ENCODE assay signal across 8 cellular contexts in genomic region chr7:108455833-108456677, GRCh38. TPM values are rescaled to one million over a fixed set of nuclear protein-coding genes. Genes with fewer than 3 reads are reported as not detected.
DNase-seq lines count a peak whose midpoint lies in the region; ATAC-seq and TF ChIP-seq lines count a peak whose summit lies in the region.

Gene NRCAM, minus strand, starts transcription at chr7:108456436. Its CDS starts 216,372 bp downstream, at chr7:108240064.

- no peaks in the 10 kb centered on the region for H3K36me3 Mint-ChIP-seq in activated naive CD8-positive, alpha-beta T cell
- peaks cover 5% of the 10 kb centered on the region for H3K36me3 Mint-ChIP-seq in glutamatergic neuron (ENCODE audit: unreplicated experiment)
- no peaks in the 10 kb centered on the region for H3K36me3 Mint-ChIP-seq in osteocyte (ENCODE audit: unreplicated experiment)

- peak within 1 kb of the TSS; percentile 84 for H3K4me3 Mint-ChIP-seq in activated naive CD8-positive, alpha-beta T cell
- peak within 1 kb of the TSS; percentile 87 for H3K4me3 Mint-ChIP-seq in glutamatergic neuron (ENCODE audit: unreplicated experiment)
- peak within 1 kb of the TSS; percentile 84 for H3K4me3 Mint-ChIP-seq in osteocyte (ENCODE audit: unreplicated experiment)

- H3K27ac Mint-ChIP-seq in activated naive CD8-positive, alpha-beta T cell = no peak within 1 kb of the TSS
- H3K27ac Mint-ChIP-seq in glutamatergic neuron (ENCODE audit: unreplicated experiment) = peak within 1 kb of the TSS; percentile 64
- H3K27ac Mint-ChIP-seq in osteocyte (ENCODE audit: unreplicated experiment) = peak within 1 kb of the TSS; percentile 59

- ATAC-seq in HG02798 (IDR thresholded peaks at IDR 0.05; ENCODE audit: poor library complexity, unreplicated experiment) (peak; percentile 49), GM21717 (IDR thresholded peaks at IDR 0.05; ENCODE audit: unreplicated experiment) (no peak)

- TF ChIP-seq CTCF in glutamatergic neuron (IDR thresholded peaks at IDR 0.05; ENCODE audit: partially characterized antibody, unreplicated experiment) (no peak), osteocyte (IDR thresholded peaks at IDR 0.05) (no peak)

- peaks cover 1% of the 10 kb centered on the region for H3K27me3 Mint-ChIP-seq in activated naive CD8-positive, alpha-beta T cell
- peaks cover 9% of the 10 kb centered on the region for H3K27me3 Mint-ChIP-seq in glutamatergic neuron (ENCODE audit: unreplicated experiment)
- H3K27me3 Mint-ChIP-seq in osteocyte (ENCODE audit: unreplicated experiment) = peaks cover 25% of the 10 kb centered on the region

- H3K4me1 Mint-ChIP-seq in activated naive CD8-positive, alpha-beta T cell (ENCODE audit: low read depth) = peaks cover 61% of the 10 kb centered on the region
- H3K4me1 Mint-ChIP-seq in glutamatergic neuron (ENCODE audit: low read depth, unreplicated experiment) (peaks cover 14% of the 10 kb centered on the region), osteocyte (ENCODE audit: unreplicated experiment) (peaks cover 26% of the 10 kb centered on the region)

- DNase-seq in DMS79 (lab: John Stamatoyannopoulos, UW) (peak; percentile 83), NCI-H510A treated with DMSO at 0.1 percent for 48 hours (lab: John Stamatoyannopoulos, UW) (peak; percentile 78), glutamatergic neuron (peak; percentile 94), osteocyte (ENCODE audit: extremely low spot score, unreplicated experiment) (peak; percentile 91), GDM1 (lab: John Stamatoyannopoulos, UW) (no peak)

- no peaks in the 10 kb centered on the region for H3K9me3 Mint-ChIP-seq in activated naive CD8-positive, alpha-beta T cell (ENCODE audit: low read depth)
- peaks cover 15% of the 10 kb centered on the region for H3K9me3 Mint-ChIP-seq in glutamatergic neuron (ENCODE audit: unreplicated experiment)
- no peaks in the 10 kb centered on the region for H3K9me3 Mint-ChIP-seq in osteocyte (ENCODE audit: unreplicated experiment)

RNA-seq across cellular contexts. Expression of gene NRCAM, which starts in this region (rescaled TPM):
- total RNA-seq in glutamatergic neuron (ENCODE audit: unreplicated experiment) = 120 TPM
- total RNA-seq in osteocyte = 78.3 and 81.8 TPM in 2 replicates
